1 cellular context compared by ENCODE assay signal in the genomic region with DNA sequence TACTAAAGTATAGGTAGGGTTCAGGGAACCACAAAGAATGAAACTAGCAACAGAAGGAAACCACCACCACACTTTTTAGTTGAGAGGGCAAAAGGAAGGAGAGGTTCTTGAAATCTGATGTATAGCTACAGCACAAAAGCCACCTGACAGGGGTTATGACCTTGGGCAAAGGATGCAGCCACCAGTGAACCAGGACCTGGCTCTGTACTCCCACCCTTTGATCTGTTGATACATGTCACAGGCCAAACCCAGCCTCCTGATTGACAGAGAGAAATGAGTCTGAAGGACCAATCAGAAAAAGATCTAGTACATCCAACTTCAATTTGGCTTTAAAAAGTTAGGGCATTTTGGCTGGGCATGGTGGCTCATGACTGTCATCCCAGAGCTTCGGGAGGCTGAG.
TF ChIP-seq lines count a peak whose summit lies in the region.

No MANE protein-coding gene starts in this region.

TF ChIP-seq in WTC11, 78 proteins besides CTCF, POLR2A, EP300 and RAD21 (continued from another document):
- no peak for TF ChIP-seq AFF4 (CRISPR knock-in tag; IDR thresholded peaks at IDR 0.05; ENCODE audit: borderline replicate concordance)
